16 cellular contexts compared by ENCODE assay signal in genomic region chr6:78605909-78606446, GRCh38.
DNase-seq lines count a peak whose midpoint lies in the region; ATAC-seq and TF ChIP-seq lines count a peak whose summit lies in the region.
"Had no signal": no experiment of that assay in that cellular context is flagged by ENCODE, and none has a peak within 500 bp of the region (broad histone marks: within the 10 kb centered on the region; RNA-seq: fewer than 3 reads in every experiment).

No MANE protein-coding gene starts in this region.

- H3K9me3 ChIP-seq in osteoblast (ENCODE audit: low read depth, low read length) (no peaks in the 10 kb centered on the region), colonic mucosa (no peaks in the 10 kb centered on the region)
- H3K9me3 ChIP-seq: body of pancreas, gastrocnemius medialis had no signal

- peak overlapping the region; percentile 52 for H2AFZ ChIP-seq in osteoblast (ENCODE audit: low read length)

- H3K36me3 ChIP-seq in osteoblast (ENCODE audit: insufficient read depth, low read length) (no peaks in the 10 kb centered on the region), colonic mucosa (no peaks in the 10 kb centered on the region)
- H3K36me3 ChIP-seq: gastrocnemius medialis had no signal

- ATAC-seq in HG03175 (IDR thresholded peaks at IDR 0.05; ENCODE audit: unreplicated experiment) (no peak), HG02970 (IDR thresholded peaks at IDR 0.05; ENCODE audit: low FRiP score, unreplicated experiment) (no peak)
- ATAC-seq: body of pancreas, gastrocnemius medialis had no signal

- H3K4me2 ChIP-seq in osteoblast (ENCODE audit: insufficient read depth, low read length): peak overlapping the region; percentile 55

- TF ChIP-seq CTCF in epithelial cell of esophagus (IDR thresholded peaks at IDR 0.05; ENCODE audit: insufficient read depth, low read depth, low read length, missing control alignments) (no peak), osteoblast (IDR thresholded peaks at IDR 0.05; ENCODE audit: extremely low read depth, low read depth, low read length) (no peak), colonic mucosa (IDR thresholded peaks at IDR 0.05) (no peak)

- peaks cover 40% of the 10 kb centered on the region for H3K4me1 ChIP-seq in osteoblast (ENCODE audit: insufficient read depth, low read length)
- H3K4me1 ChIP-seq in colonic mucosa: no peaks in the 10 kb centered on the region
- H3K4me1 ChIP-seq: gastrocnemius medialis had no signal

- H3K79me2 ChIP-seq in osteoblast (ENCODE audit: insufficient read depth, low read length): no peaks in the 10 kb centered on the region

- no peak overlapping the region for H3K9ac ChIP-seq in colonic mucosa (ENCODE audit: low read depth in 2 of 2, low read length in 2 of 2)

- H3K4me3 ChIP-seq in epithelial cell of esophagus (ENCODE audit: low read length) (no peak overlapping the region), osteoblast (ENCODE audit: insufficient read depth, low read length) (peak overlapping the region; percentile 19), colonic mucosa (no peak overlapping the region)
- H3K4me3 ChIP-seq: body of pancreas, gastrocnemius medialis, SK-N-MC had no signal

- H3K27me3 ChIP-seq in osteoblast (ENCODE audit: insufficient read depth, low read length): no peaks in the 10 kb centered on the region
- no peaks in the 10 kb centered on the region for H3K27me3 ChIP-seq in colonic mucosa
- H3K27me3 ChIP-seq: body of pancreas, gastrocnemius medialis had no signal

- no peaks in the 10 kb centered on the region for H4K20me1 ChIP-seq in osteoblast (ENCODE audit: insufficient read depth, low read length)

- DNase-seq in Daoy (ENCODE audit: low read depth) (peak; percentile 13), RPMI7951 (ENCODE audit: low read depth) (peak; percentile 40), epithelial cell of esophagus (ENCODE audit: low read depth) (peak; percentile 72), osteoblast (ENCODE audit: insufficient read length, low spot score, missing footprints) (no peak), AML-193 (lab: John Stamatoyannopoulos, UW) (no peak), colonic mucosa (no peak)
- DNase-seq: activated CD4-positive, alpha-beta T cell treated with anti-CD3 and anti-CD28 coated beads for 4 hours; activated T-cell treated with anti-CD3 and anti-CD28 coated beads, Interleukin-2, amount 50 U/mL, for 48 hours; body of pancreas; gastrocnemius medialis; left cardiac atrium; NCI-H1092 treated with DMSO at 0.1 percent for 48 hours; NCI-H510A treated with DMSO at 0.1 percent for 48 hours had no signal

- intact Hi-C loops in colonic mucosa (cut with DNase I): no loop called here

- peak overlapping the region; percentile 76 for H3K27ac ChIP-seq in osteoblast (ENCODE audit: low read depth, low read length)
- no peak overlapping the region for H3K27ac ChIP-seq in colonic mucosa
- H3K27ac ChIP-seq: body of pancreas, gastrocnemius medialis, SK-N-MC had no signal

Comparison
In these comparisons a context has a peak if more than half of its experiments do, and no peak if none do; other contexts are left out.
1. DNase-seq: peak in Daoy (single experiment), RPMI7951 (single experiment) and epithelial cell of esophagus (single experiment); none in osteoblast (single experiment), AML-193 (0 of 2) and colonic mucosa (single experiment).